Comparison of ENCODE assay signal across 8 cellular contexts in the genomic region with DNA sequence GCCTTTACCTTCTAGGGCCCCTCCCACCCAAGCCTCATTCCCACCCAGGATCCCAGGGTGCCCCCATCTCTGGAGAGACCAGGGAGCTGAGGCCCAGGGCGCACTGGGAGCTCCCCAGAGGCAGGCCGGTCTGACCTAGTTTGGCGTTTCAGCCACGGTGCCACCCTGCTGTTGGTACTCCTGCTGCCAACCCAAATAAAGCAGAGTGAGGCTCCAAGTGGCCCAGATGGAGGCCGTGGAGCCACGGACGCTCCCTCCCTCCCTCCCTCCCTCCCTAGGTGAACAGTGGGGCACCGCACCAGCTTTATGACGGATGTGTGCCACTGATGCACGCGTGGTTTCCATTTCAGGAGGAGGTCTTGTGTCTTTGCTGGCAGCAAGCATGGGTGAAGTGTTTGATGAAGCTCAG. TPM values are rescaled to one million over a fixed set of nuclear protein-coding genes. Genes with fewer than 3 reads are reported as not detected.
DNase-seq lines count a peak whose midpoint lies in the region; ATAC-seq and TF ChIP-seq lines count a peak whose summit lies in the region.

No MANE protein-coding gene starts in this region.

- H3K27me3 ChIP-seq in body of pancreas (no peaks in the 10 kb centered on the region), muscle layer of colon (ENCODE audit: control insufficient read depth in 1 of 2, insufficient read depth in 2 of 2, low read length in 2 of 2) (no peaks in the 10 kb centered on the region), upper lobe of left lung (no peaks in the 10 kb centered on the region)

- H3K4me3 ChIP-seq in body of pancreas (no peak overlapping the region), muscle layer of colon (ENCODE audit: low read depth in 1 of 2, low read length in 2 of 2) (peak overlapping the region; percentile 86 to 92), upper lobe of left lung (peak overlapping the region; percentile 13 to 71 (median 68))

- H3K36me3 ChIP-seq in body of pancreas (replicated peaks in 1 of 2; ENCODE audit: insufficient read depth in 1 of 2, low read depth in 2 of 2) (no peaks in the 10 kb centered on the region), muscle layer of colon (ENCODE audit: insufficient read depth, low read length) (no peaks in the 10 kb centered on the region), upper lobe of left lung (no peaks in the 10 kb centered on the region)

- intact Hi-C loops in body of pancreas (cut with DNase I) = no loop called here

- DNase-seq in activated CD8-positive, alpha-beta memory T cell treated with anti-CD3 and anti-CD28 coated beads, Interleukin-2, amount 10 ng/mL, durations not matched to agents 7 days and 5 days = no peak
- no peak for DNase-seq in activated CD8-positive, alpha-beta memory T cell treated with anti-CD3 and anti-CD28 coated beads for 24 hours
- DNase-seq in body of pancreas (peak; percentile 58 to 76 (median 64)), upper lobe of left lung (peak; percentile 44 to 68), HCEC 1CT (no peak), mesenteric fat pad (ENCODE audit: low spot score) (no peak)

- ATAC-seq in activated CD8-positive, alpha-beta memory T cell treated with anti-CD3 and anti-CD28 coated beads, Interleukin-2, amount 10 ng/mL, durations not matched to agents 7 days and 5 days = no peak
- ATAC-seq in body of pancreas (no peak), upper lobe of left lung (ENCODE audit: low FRiP score in 2 of 2) (no peak), GM19324 (IDR thresholded peaks at IDR 0.05; ENCODE audit: low FRiP score, unreplicated experiment) (no peak)

- H3K9me3 ChIP-seq in body of pancreas (no peaks in the 10 kb centered on the region), muscle layer of colon (ENCODE audit: low read length) (no peaks in the 10 kb centered on the region), upper lobe of left lung (no peaks in the 10 kb centered on the region)

- TF ChIP-seq POLR2A in body of pancreas (IDR thresholded peaks at IDR 0.05) (no peak), upper lobe of left lung (IDR thresholded peaks at IDR 0.05) (no peak)

- no peaks in the 10 kb centered on the region for H3K9me3 Mint-ChIP-seq in activated CD8-positive, alpha-beta memory T cell treated with anti-CD3 and anti-CD28 coated beads, Interleukin-2, amount 10 ng/mL, durations not matched to agents 7 days and 5 days (ENCODE audit: low read depth)

- H3K36me3 Mint-ChIP-seq in activated CD8-positive, alpha-beta memory T cell treated with anti-CD3 and anti-CD28 coated beads, Interleukin-2, amount 10 ng/mL, durations not matched to agents 7 days and 5 days = no peaks in the 10 kb centered on the region

- peak overlapping the region; percentile 96 for H3K9ac ChIP-seq in muscle layer of colon (ENCODE audit: low read length)

- peak overlapping the region; percentile 22 to 66 (median 59) for H3K27ac ChIP-seq in body of pancreas
- H3K27ac ChIP-seq in muscle layer of colon (ENCODE audit: low read depth, low read length) = peak overlapping the region; percentile 95
- peak overlapping the region; percentile 76 to 93 (median 88) for H3K27ac ChIP-seq in upper lobe of left lung

- TF ChIP-seq EP300 in upper lobe of left lung (IDR thresholded peaks at IDR 0.05) = no peak

- H3K4me1 ChIP-seq in body of pancreas (peaks cover 60% of the 10 kb centered on the region), muscle layer of colon (ENCODE audit: insufficient read depth, low read length) (peaks cover 55% of the 10 kb centered on the region), upper lobe of left lung (peaks cover 52 to 72% (median 62%) of the 10 kb centered on the region in 4 donors)

- WGBS in body of pancreas, 2 donors = 13 to 32% methylated on average over 6 to 11 of the region's 11 CpGs
- WGBS in upper lobe of left lung, 2 donors = 31 to 43% methylated on average over 4 to 10 of the region's 11 CpGs

- TF ChIP-seq CTCF in body of pancreas (IDR thresholded peaks at IDR 0.05) (no peak), upper lobe of left lung (IDR thresholded peaks at IDR 0.05) (no peak)

- peak overlapping the region; percentile 72 for H3K4me3 Mint-ChIP-seq in activated CD8-positive, alpha-beta memory T cell treated with anti-CD3 and anti-CD28 coated beads, Interleukin-2, amount 10 ng/mL, durations not matched to agents 7 days and 5 days

- H3K27ac Mint-ChIP-seq in activated CD8-positive, alpha-beta memory T cell treated with anti-CD3 and anti-CD28 coated beads, Interleukin-2, amount 10 ng/mL, durations not matched to agents 7 days and 5 days = peak overlapping the region; percentile 63

- H3K4me1 Mint-ChIP-seq in activated CD8-positive, alpha-beta memory T cell treated with anti-CD3 and anti-CD28 coated beads, Interleukin-2, amount 10 ng/mL, durations not matched to agents 7 days and 5 days = peaks cover 40% of the 10 kb centered on the region

- H3K27me3 Mint-ChIP-seq in activated CD8-positive, alpha-beta memory T cell treated with anti-CD3 and anti-CD28 coated beads, Interleukin-2, amount 10 ng/mL, durations not matched to agents 7 days and 5 days = no peaks in the 10 kb centered on the region

- CTCF ChIA-PET in activated CD8-positive, alpha-beta memory T cell treated with anti-CD3 and anti-CD28 coated beads, Interleukin-2, amount 10 ng/mL, durations not matched to agents 7 days and 5 days (lab: Charles Lee) = interaction anchor here (0.9 to 1.7 kb wide), 4 partner anchors 12 to 80 kb away, joined by 3 to 7 read pairs (median 4); no protein-coding TSS in a partner anchor

RNA-seq across cellular contexts. Expression of gene INPP5A, which starts 1.8 kb away (rescaled TPM):
- total RNA-seq in activated CD8-positive, alpha-beta memory T cell treated with anti-CD3 and anti-CD28 coated beads, Interleukin-2, amount 10 ng/mL, durations not matched to agents 7 days and 5 days = 1 to 10 TPM; 6.6 to 7.0 TPM
- total RNA-seq in body of pancreas (10 to 100 TPM in 1 of 2 donors, 1 to 10 TPM in 1; 9.2 to 14.5 TPM), upper lobe of left lung (10 to 100 TPM; 28.6 to 81.7 (median 44.8) TPM), mesenteric fat pad (30.5 TPM)

Comparison
In these comparisons a context has a peak if more than half of its experiments do, and no peak if none do; other contexts are left out.
1. DNase-seq: peak in body of pancreas (4 of 4) and upper lobe of left lung (2 of 2); none in activated CD8-positive, alpha-beta memory T cell treated with anti-CD3 and anti-CD28 coated beads, Interleukin-2, amount 10 ng/mL, durations not matched to agents 7 days and 5 days (single experiment), activated CD8-positive, alpha-beta memory T cell treated with anti-CD3 and anti-CD28 coated beads for 24 hours (single experiment), HCEC 1CT (single experiment) and mesenteric fat pad (single experiment).
2. H3K4me3 ChIP-seq: peak in muscle layer of colon (2 of 2) and upper lobe of left lung (4 of 4); none in body of pancreas (0 of 2).
3. Peak in every context shown above with its lines, with median percentiles within 50 percentile points of each other: H3K27ac ChIP-seq.